Comparison of ENCODE assay signal across 18 cellular contexts in the genomic region with DNA sequence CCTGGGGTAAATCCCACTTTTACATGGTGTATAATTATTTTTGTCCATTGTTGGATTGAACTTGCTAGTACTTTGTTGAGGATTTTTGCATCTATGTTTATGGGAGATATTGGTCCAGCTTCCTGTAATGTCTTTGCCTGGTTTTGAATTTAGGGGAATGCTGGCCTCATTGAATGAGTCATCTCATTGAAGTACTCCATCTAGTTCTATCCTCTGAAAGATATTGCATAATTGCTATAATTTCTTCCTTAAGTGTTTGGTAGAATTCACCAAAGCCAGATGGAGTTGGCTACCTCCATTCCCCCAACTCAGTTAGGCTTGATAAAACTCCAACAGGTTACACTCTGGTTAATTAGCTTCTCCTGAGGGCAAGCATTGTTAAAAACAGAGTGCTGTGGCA.
DNase-seq lines count a peak whose midpoint lies in the region; ATAC-seq, FAIRE-seq and TF ChIP-seq lines count a peak whose summit lies in the region.
"Had no signal": no experiment of that assay in that cellular context is flagged by ENCODE, and none has a peak within 500 bp of the region (broad histone marks: within the 10 kb centered on the region; RNA-seq: fewer than 3 reads in every experiment).

No MANE protein-coding gene starts in this region.

- peaks cover 10% of the 10 kb centered on the region; the same call in 1 of the 3 replicates for H3K9me3 ChIP-seq in A549
- H3K9me3 ChIP-seq: neutrophil, transverse colon had no signal

- peak overlapping the region; percentile 78 to 80; a peak in 4 of 6 replicates for H3K27ac ChIP-seq in A549
- H3K27ac ChIP-seq: brain microvascular endothelial cell, neutrophil, transverse colon had no signal

- H3K4me2 ChIP-seq in A549: no peak overlapping the region

- TF ChIP-seq EP300 in A549 (IDR thresholded peaks at IDR 0.05): no peak

- H3K4me3 ChIP-seq in A549: no peak overlapping the region
- H3K4me3 ChIP-seq in fibroblast of the aortic adventitia (ENCODE audit: low read depth, low read length): no peak overlapping the region
- H3K4me3 ChIP-seq: transverse colon had no signal

- FAIRE-seq in A549 (lab: Jason Lieb, UNC): no peak
- FAIRE-seq in urothelium cell line (lab: Jason Lieb, UNC): no peak

- TF ChIP-seq CTCF in A549 (IDR thresholded peaks at IDR 0.05) (no peak), fibroblast of the aortic adventitia (IDR thresholded peaks at IDR 0.05; ENCODE audit: insufficient read depth, low read length) (no peak)

- TF ChIP-seq POLR2A in A549 (IDR thresholded peaks at IDR 0.05; ENCODE audit: low read length): no peak

- POLR2A ChIA-PET in A549 (lab: Yijun Ruan, JAX): no interaction called here

- DNase-seq in A549 (ENCODE audit: low read depth in 1 of 2, low spot score in 1 of 2) (no peak), GM03348 (ENCODE audit: low spot score) (peak; percentile 58), RPMI7951 (ENCODE audit: low read depth) (peak; percentile 73), fibroblast of the aortic adventitia (ENCODE audit: low read depth) (peak; percentile 80), NCI-H1930 (lab: John Stamatoyannopoulos, UW) (no peak), UCSD-AML1 (lab: John Stamatoyannopoulos, UW; ENCODE audit: unreplicated experiment) (no peak), urothelium cell line (ENCODE audit: low spot score) (no peak)
- DNase-seq: activated CD4-positive, CD25-positive, alpha-beta regulatory T cell; brain microvascular endothelial cell; effector CD4-positive, alpha-beta T cell; NCI-H1436 treated with DMSO at 0.1 percent for 48 hours; NCI-H526 treated with DMSO at 0.1 percent for 48 hours; T-cell; transverse colon had no signal

- peaks cover 29% of the 10 kb centered on the region for H3K4me1 ChIP-seq in A549

- CTCF ChIA-PET in A549 (lab: Yijun Ruan, JAX): interaction anchor here (0.6 to 1.2 kb wide), 2 partner anchors 12 to 23 kb away, joined by 3 to 4 read pairs; no protein-coding TSS in a partner anchor

- no peak for TF ChIP-seq RAD21 in A549 (conservative IDR thresholded peaks at IDR 0.05 in 1 of 2, IDR thresholded peaks at IDR 0.05 in 1 of 2)

- ATAC-seq in A549 (no peak), HG03460 (IDR thresholded peaks at IDR 0.05; ENCODE audit: unreplicated experiment) (no peak)
- ATAC-seq: Panc1; stimulated activated memory B cell treated with anti-CD40 and anti-IgM and Interleukin-4, amounts not matched to agents 10 μg/mL and 1 μg/mL and 100 μg/mL, for 72 hours; T-cell had no signal

TF ChIP-seq in A549, 52 proteins besides CTCF, POLR2A, EP300 and RAD21:
- TF ChIP-seq CEBPB (IDR thresholded peaks at IDR 0.05) (peak; percentile 58 to 71; a peak in 3 of 4 replicates), FOSL2 (IDR thresholded peaks at IDR 0.05) (no peak), FOSL2 (CRISPR knock-in tag; IDR thresholded peaks at IDR 0.05) (peak; percentile 66), KDM1A (IDR thresholded peaks at IDR 0.05; ENCODE audit: low read depth) (no peak)
- TF ChIP-seq, protein P1, sequence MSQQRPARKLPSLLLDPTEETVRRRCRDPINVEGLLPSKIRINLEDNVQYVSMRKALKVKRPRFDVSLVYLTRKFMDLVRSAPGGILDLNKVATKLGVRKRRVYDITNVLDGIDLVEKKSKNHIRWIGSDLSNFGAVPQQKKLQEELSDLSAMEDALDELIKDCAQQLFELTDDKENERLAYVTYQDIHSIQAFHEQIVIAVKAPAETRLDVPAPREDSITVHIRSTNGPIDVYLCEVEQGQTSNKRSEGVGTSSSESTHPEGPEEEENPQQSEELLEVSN (IDR thresholded peaks at IDR 0.05; ENCODE audit: borderline replicate concordance, low read depth): no peak

Comparison
In these comparisons a context has a peak if more than half of its experiments do, and no peak if none do; other contexts are left out.
1. DNase-seq: peak in GM03348 (single experiment), RPMI7951 (single experiment) and fibroblast of the aortic adventitia (single experiment); none in A549 (0 of 2), NCI-H1930 (0 of 2), UCSD-AML1 (single experiment) and urothelium cell line (single experiment).